1 cellular context compared by ENCODE assay signal in the genomic region with DNA sequence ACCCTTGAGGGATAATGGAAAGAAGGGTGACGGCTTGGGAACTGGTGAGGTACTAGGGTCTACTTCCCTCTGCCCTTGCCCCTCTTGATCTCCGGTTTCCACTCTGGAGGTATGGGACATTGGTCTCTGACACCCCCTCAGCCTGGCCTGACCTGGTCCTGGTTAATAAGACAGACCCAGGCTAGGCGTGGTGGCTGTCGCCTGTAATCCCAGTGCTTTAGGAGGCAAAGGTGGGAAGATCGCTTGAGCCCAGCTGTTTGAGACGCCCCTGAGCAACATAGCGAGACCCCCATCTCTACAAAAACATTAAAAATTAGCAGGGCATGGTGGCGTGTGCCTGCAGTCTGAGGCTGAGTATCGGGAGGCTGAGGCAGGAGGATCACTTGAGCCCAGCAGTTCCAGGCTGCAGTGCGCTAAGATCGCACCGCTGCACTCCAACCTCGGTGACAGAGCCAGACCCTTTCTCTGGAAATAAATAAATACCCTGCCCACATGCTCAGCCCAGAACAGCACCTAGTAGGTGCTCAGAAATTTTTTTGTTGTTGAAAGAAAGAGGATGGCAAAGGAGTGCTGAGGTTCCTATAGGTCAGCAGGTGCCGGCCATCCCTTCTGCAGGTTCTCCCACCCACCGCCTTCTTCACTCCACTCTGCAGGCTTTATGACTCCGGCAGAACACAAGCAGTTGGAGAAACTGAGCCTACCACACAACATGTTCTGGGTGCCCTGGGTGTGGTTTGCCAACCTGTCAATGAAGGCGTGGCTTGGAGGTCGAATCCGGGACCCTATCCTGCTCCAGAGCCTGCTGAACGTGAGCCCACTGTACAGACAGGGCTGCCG.
A peak's percentile ranks its signal among the peaks of the same experiment; 100 is the strongest.
TF ChIP-seq lines count a peak whose summit lies in the region.

No MANE protein-coding gene starts in this region.

TF ChIP-seq in K562, 482 proteins besides CTCF, POLR2A, EP300 and RAD21:
- TF ChIP-seq ZBTB33 (CRISPR knock-in tag; IDR thresholded peaks at IDR 0.05) (peak; percentile 94), ZKSCAN1 (IDR thresholded peaks at IDR 0.05; ENCODE audit: low read depth, low read length) (peak; percentile 65)
- TF ChIP-seq, protein P1, sequence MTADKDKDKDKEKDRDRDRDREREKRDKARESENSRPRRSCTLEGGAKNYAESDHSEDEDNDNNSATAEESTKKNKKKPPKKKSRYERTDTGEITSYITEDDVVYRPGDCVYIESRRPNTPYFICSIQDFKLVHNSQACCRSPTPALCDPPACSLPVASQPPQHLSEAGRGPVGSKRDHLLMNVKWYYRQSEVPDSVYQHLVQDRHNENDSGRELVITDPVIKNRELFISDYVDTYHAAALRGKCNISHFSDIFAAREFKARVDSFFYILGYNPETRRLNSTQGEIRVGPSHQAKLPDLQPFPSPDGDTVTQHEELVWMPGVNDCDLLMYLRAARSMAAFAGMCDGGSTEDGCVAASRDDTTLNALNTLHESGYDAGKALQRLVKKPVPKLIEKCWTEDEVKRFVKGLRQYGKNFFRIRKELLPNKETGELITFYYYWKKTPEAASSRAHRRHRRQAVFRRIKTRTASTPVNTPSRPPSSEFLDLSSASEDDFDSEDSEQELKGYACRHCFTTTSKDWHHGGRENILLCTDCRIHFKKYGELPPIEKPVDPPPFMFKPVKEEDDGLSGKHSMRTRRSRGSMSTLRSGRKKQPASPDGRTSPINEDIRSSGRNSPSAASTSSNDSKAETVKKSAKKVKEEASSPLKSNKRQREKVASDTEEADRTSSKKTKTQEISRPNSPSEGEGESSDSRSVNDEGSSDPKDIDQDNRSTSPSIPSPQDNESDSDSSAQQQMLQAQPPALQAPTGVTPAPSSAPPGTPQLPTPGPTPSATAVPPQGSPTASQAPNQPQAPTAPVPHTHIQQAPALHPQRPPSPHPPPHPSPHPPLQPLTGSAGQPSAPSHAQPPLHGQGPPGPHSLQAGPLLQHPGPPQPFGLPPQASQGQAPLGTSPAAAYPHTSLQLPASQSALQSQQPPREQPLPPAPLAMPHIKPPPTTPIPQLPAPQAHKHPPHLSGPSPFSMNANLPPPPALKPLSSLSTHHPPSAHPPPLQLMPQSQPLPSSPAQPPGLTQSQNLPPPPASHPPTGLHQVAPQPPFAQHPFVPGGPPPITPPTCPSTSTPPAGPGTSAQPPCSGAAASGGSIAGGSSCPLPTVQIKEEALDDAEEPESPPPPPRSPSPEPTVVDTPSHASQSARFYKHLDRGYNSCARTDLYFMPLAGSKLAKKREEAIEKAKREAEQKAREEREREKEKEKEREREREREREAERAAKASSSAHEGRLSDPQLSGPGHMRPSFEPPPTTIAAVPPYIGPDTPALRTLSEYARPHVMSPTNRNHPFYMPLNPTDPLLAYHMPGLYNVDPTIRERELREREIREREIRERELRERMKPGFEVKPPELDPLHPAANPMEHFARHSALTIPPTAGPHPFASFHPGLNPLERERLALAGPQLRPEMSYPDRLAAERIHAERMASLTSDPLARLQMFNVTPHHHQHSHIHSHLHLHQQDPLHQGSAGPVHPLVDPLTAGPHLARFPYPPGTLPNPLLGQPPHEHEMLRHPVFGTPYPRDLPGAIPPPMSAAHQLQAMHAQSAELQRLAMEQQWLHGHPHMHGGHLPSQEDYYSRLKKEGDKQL (CRISPR knock-in tag; IDR thresholded peaks at IDR 0.05; ENCODE audit: borderline replicate concordance), result no peak
TF ChIP-seq in K562: peak in this region for 2.
